In the genomic region with DNA sequence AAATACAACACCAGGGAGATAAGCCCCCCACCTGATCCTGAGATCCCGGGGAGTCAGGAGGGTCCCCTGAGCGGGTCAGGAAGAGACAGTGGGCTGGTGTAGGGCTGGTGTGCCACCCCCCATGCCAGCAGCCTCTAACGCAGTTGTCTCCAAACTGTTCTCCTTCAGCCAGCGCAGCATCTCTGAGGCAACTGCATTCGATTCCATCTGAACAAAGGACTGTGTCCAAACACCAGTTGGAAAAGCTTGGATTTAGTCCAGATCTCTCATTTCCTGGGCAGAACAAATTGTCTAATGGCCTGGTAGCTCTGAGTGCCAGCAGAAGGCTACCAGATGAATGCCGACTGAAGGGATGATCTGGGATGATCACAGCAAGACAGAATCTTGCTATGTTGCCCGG, we compare ENCODE assay signal across 1 cellular context.
TF ChIP-seq lines count a peak whose summit lies in the region.

No MANE protein-coding gene starts in this region.

TF ChIP-seq in SK-N-SH, 30 proteins besides CTCF, POLR2A, EP300 and RAD21 (continued from another document):
- TF ChIP-seq MXI1 (IDR thresholded peaks at IDR 0.05; ENCODE audit: low read depth, low read length) (no peak), TAF1 (IDR thresholded peaks at IDR 0.05; ENCODE audit: borderline replicate concordance, low read depth, low read length) (no peak), MAX (IDR thresholded peaks at IDR 0.05; ENCODE audit: low read depth) (no peak), TCF12 (IDR thresholded peaks at IDR 0.05) (peak; percentile 64), YY1 (IDR thresholded peaks at IDR 0.05; ENCODE audit: low read depth) (no peak), REST (IDR thresholded peaks at IDR 0.05; ENCODE audit: low read depth, low read length) (no peak)
